In genomic region chr15:40087991-40088928, GRCh38 we compare ENCODE assay signal across 13 cellular contexts. TPM values are rescaled to one million over a fixed set of nuclear protein-coding genes. Genes with fewer than 3 reads are reported as not detected.
A peak's percentile ranks its signal among the peaks of the same experiment; 100 is the strongest.
DNase-seq lines count a peak whose midpoint lies in the region; ATAC-seq, FAIRE-seq and TF ChIP-seq lines count a peak whose summit lies in the region.
"Had no signal": no experiment of that assay in that cellular context is flagged by ENCODE, and none has a peak within 500 bp of the region (broad histone marks: within the 10 kb centered on the region; RNA-seq: fewer than 3 reads in every experiment).

No MANE protein-coding gene starts in this region.

- intact Hi-C loops in ascending aorta (cut with DNase I) (no loop called here), kidney (cut with DNase I) (no loop called here)

- H3K4me3 ChIP-seq in ascending aorta (no peak overlapping the region), kidney (ENCODE audit: low read length in 2 of 2) (no peak overlapping the region)

- H3K36me3 ChIP-seq in ascending aorta (peaks cover 0 to 7% of the 10 kb centered on the region in 2 donors), kidney (ENCODE audit: control insufficient read depth in 1 of 2, insufficient read depth in 2 of 2, low read length in 2 of 2) (no peaks in the 10 kb centered on the region)

- H3K9me3 Mint-ChIP-seq in stimulated activated naive B cell treated with anti-CD40 and anti-IgM and Interleukin-4, amounts not matched to agents 10 μg/mL and 1 μg/mL and 100 μg/mL, for 72 hours: no peaks in the 10 kb centered on the region

- H3K27ac ChIP-seq in ascending aorta (peak overlapping the region; percentile 42 to 57), kidney (ENCODE audit: low read depth in 2 of 2, low read length in 2 of 2) (peak overlapping the region; percentile 5 to 53)
- H3K27ac ChIP-seq: HL-60 had no signal

- no peaks in the 10 kb centered on the region for H3K9me3 ChIP-seq in ascending aorta
- H3K9me3 ChIP-seq in kidney (ENCODE audit: control insufficient read depth in 1 of 2, low read length in 2 of 2): no peaks in the 10 kb centered on the region

- peak; percentile 75 for DNase-seq in M059J (ENCODE audit: low read depth)
- DNase-seq in ascending aorta (ENCODE audit: low spot score in 2 of 2): no peak
- DNase-seq in kidney: peak; percentile 83
- DNase-seq in stimulated activated naive B cell treated with anti-CD40 and anti-IgM and Interleukin-4, amounts not matched to agents 10 μg/mL and 1 μg/mL and 100 μg/mL, for 72 hours: no peak
- DNase-seq in omental fat pad (ENCODE audit: low spot score): no peak
- DNase-seq in activated CD8-positive, alpha-beta memory T cell treated with anti-CD3 and anti-CD28 coated beads for 24 hours: no peak
- DNase-seq: activated CD4-positive, alpha-beta T cell treated with anti-CD3 and anti-CD28 coated beads, Interleukin-2, amount 50 U/mL, for 1 hour; HCEC 1CT; NCI-H2029 had no signal

- TF ChIP-seq CTCF in ascending aorta (IDR thresholded peaks at IDR 0.05) (no peak), kidney (IDR thresholded peaks at IDR 0.05; ENCODE audit: borderline replicate concordance, extremely low read depth, insufficient read depth) (no peak), omental fat pad (IDR thresholded peaks at IDR 0.05) (no peak)

- FAIRE-seq in kidney (lab: Jason Lieb, UNC): no peak
- FAIRE-seq: endometrium had no signal

- H3K27ac Mint-ChIP-seq in stimulated activated naive B cell treated with anti-CD40 and anti-IgM and Interleukin-4, amounts not matched to agents 10 μg/mL and 1 μg/mL and 100 μg/mL, for 72 hours: peak overlapping the region; percentile 84
- H3K27ac Mint-ChIP-seq: activated naive CD8-positive, alpha-beta T cell had no signal

- no peaks in the 10 kb centered on the region for H3K27me3 ChIP-seq in ascending aorta

- no peak overlapping the region for H3K4me3 Mint-ChIP-seq in stimulated activated naive B cell treated with anti-CD40 and anti-IgM and Interleukin-4, amounts not matched to agents 10 μg/mL and 1 μg/mL and 100 μg/mL, for 72 hours
- H3K4me3 Mint-ChIP-seq: activated naive CD8-positive, alpha-beta T cell had no signal

- no peaks in the 10 kb centered on the region for H3K27me3 Mint-ChIP-seq in stimulated activated naive B cell treated with anti-CD40 and anti-IgM and Interleukin-4, amounts not matched to agents 10 μg/mL and 1 μg/mL and 100 μg/mL, for 72 hours

- ATAC-seq in stimulated activated naive B cell treated with anti-CD40 and anti-IgM and Interleukin-4, amounts not matched to agents 10 μg/mL and 1 μg/mL and 100 μg/mL, for 72 hours (replicated peaks): peak in 1 of 2 donors; percentile 29
- ATAC-seq in HG02870 (IDR thresholded peaks at IDR 0.05; ENCODE audit: unreplicated experiment) (no peak), omental fat pad (ENCODE audit: low FRiP score) (no peak)

- no peak overlapping the region for H3K9ac ChIP-seq in kidney (ENCODE audit: low read length in 2 of 2)

- peaks cover 37 to 81% of the 10 kb centered on the region in 2 donors for H3K4me1 Mint-ChIP-seq in stimulated activated naive B cell treated with anti-CD40 and anti-IgM and Interleukin-4, amounts not matched to agents 10 μg/mL and 1 μg/mL and 100 μg/mL, for 72 hours

- H3K4me1 ChIP-seq in ascending aorta: peaks cover 14 to 54% of the 10 kb centered on the region in 2 donors
- H3K4me1 ChIP-seq in kidney (ENCODE audit: control insufficient read depth in 1 of 2, insufficient read depth in 1 of 2, low read depth in 1 of 2, low read length in 2 of 2): peaks cover 41 to 44% of the 10 kb centered on the region in 2 donors

- peaks cover 36 to 44% of the 10 kb centered on the region in 2 donors for H3K36me3 Mint-ChIP-seq in stimulated activated naive B cell treated with anti-CD40 and anti-IgM and Interleukin-4, amounts not matched to agents 10 μg/mL and 1 μg/mL and 100 μg/mL, for 72 hours
- H3K36me3 Mint-ChIP-seq: activated naive CD8-positive, alpha-beta T cell had no signal

RNA-seq across cellular contexts. Expression of gene BMF, which starts 20.4 kb away (rescaled TPM):
- 5.4 and 12.1 TPM in 2 replicates for total RNA-seq in M059J (2014; rRNA removed; shearing (Covaris generic))
- total RNA-seq in ascending aorta (2.2 TPM), kidney (19.7 TPM), omental fat pad (1 to 10 TPM; 3.7 to 7.7 (median 5.3) TPM)
- polyA plus RNA-seq in kidney (ENCODE audit: insufficient read depth, low read depth, low replicate concordance): 3.6 TPM

RNA-seq across cellular contexts. Expression of gene SRP14, which starts 49.3 kb away (rescaled TPM):
- total RNA-seq in M059J (2014; rRNA removed; shearing (Covaris generic)): 236 and 307 TPM in 2 replicates
- total RNA-seq in ascending aorta: 365 TPM
- total RNA-seq in kidney: 190 TPM
- 867 TPM for polyA plus RNA-seq in kidney (ENCODE audit: insufficient read depth, low read depth, low replicate concordance)
- 100 to 1,000 TPM; 276 to 299 (median 286) TPM for total RNA-seq in omental fat pad

Comparison
In these comparisons a context has a peak if more than half of its experiments do, and no peak if none do; other contexts are left out.
1. DNase-seq: peak in M059J (single experiment) and kidney (single experiment); none in ascending aorta (0 of 2), stimulated activated naive B cell treated with anti-CD40 and anti-IgM and Interleukin-4, amounts not matched to agents 10 μg/mL and 1 μg/mL and 100 μg/mL, for 72 hours (single experiment), omental fat pad (single experiment) and activated CD8-positive, alpha-beta memory T cell treated with anti-CD3 and anti-CD28 coated beads for 24 hours (single experiment).